ENCODE assay signal across 1 cellular context in genomic region chr22:31290494-31291402, GRCh38.
TF ChIP-seq lines count a peak whose summit lies in the region.

No MANE protein-coding gene starts in this region.

TF ChIP-seq in WTC11, 78 proteins besides CTCF, POLR2A, EP300 and RAD21 (continued from another document):
- TF ChIP-seq AR (CRISPR knock-in tag; IDR thresholded peaks at IDR 0.05) (no peak), HMGXB4 (CRISPR knock-in tag; IDR thresholded peaks at IDR 0.05) (peak; percentile 71; the same call in 1 of the 2 replicates), E2F5 (CRISPR knock-in tag; IDR thresholded peaks at IDR 0.05) (peak; percentile 93), ESRRA (CRISPR knock-in tag; IDR thresholded peaks at IDR 0.05; ENCODE audit: borderline replicate concordance) (peak; percentile 66; the same call in 1 of the 2 replicates), NR2C2 (CRISPR knock-in tag; IDR thresholded peaks at IDR 0.05) (peak; percentile 39; the same call in 1 of the 2 replicates), FOXK1 (CRISPR knock-in tag; IDR thresholded peaks at IDR 0.05) (peak; percentile 99), NFYB (CRISPR knock-in tag; conservative IDR thresholded peaks at IDR 0.05; ENCODE audit: low read depth) (peak; percentile 88), IRF2 (CRISPR knock-in tag; IDR thresholded peaks at IDR 0.05; ENCODE audit: borderline replicate concordance, low read depth) (no peak), TEAD1 (CRISPR knock-in tag; IDR thresholded peaks at IDR 0.05) (peak; percentile 97), TP53 (CRISPR knock-in tag; IDR thresholded peaks at IDR 0.05) (peak; percentile 92), ZNF416 (CRISPR knock-in tag; IDR thresholded peaks at IDR 0.05) (no peak), MAX (CRISPR knock-in tag; IDR thresholded peaks at IDR 0.05) (peak; percentile 99), ZNF423 (CRISPR knock-in tag; IDR thresholded peaks at IDR 0.05) (no peak), NFATC4 (CRISPR knock-in tag; IDR thresholded peaks at IDR 0.05) (no peak), ATF3 (CRISPR knock-in tag; conservative IDR thresholded peaks at IDR 0.05) (no peak; the same call in 1 of the 2 replicates), ATF2 (CRISPR knock-in tag; IDR thresholded peaks at IDR 0.05; ENCODE audit: borderline replicate concordance, low read depth) (0 out of 2 replicates have a peak, but pooled peaks have one; percentile 39), TCF7 (CRISPR knock-in tag; IDR thresholded peaks at IDR 0.05; ENCODE audit: low read depth) (no peak), ETV6 (CRISPR knock-in tag; IDR thresholded peaks at IDR 0.05) (peak; percentile 98), KAT7 (CRISPR knock-in tag; IDR thresholded peaks at IDR 0.05; ENCODE audit: borderline replicate concordance) (peak; percentile 80; the same call in 1 of the 2 replicates), IRF1 (CRISPR knock-in tag; IDR thresholded peaks at IDR 0.05) (peak; percentile 89; the same call in 1 of the 2 replicates), ZNF532 (CRISPR knock-in tag; IDR thresholded peaks at IDR 0.05; ENCODE audit: borderline replicate concordance) (no peak), ZSCAN18 (CRISPR knock-in tag; IDR thresholded peaks at IDR 0.05) (no peak)
